21 cellular contexts compared by ENCODE assay signal in the genomic region with DNA sequence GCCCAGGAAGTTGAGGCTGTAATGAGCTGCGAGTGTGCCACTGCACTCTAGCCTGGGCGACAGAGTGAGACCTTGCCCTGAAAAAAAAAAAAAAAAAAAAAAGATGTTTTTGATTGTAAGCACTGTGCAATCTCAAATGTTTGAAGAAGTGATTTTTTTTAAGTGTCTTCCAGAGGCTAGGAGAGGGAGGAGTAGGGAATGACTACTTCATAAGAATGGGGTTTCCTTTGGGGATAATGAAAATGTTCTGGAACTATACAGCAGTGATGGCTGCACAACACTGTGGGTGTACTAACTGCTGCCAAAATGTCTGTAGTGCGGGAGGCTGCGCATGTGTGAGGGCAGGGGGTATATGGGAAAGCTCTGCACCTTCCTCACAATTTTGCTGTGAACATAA.
DNase-seq lines count a peak whose midpoint lies in the region; ATAC-seq and TF ChIP-seq lines count a peak whose summit lies in the region.
"Had no signal": no experiment of that assay in that cellular context is flagged by ENCODE, and none has a peak within 500 bp of the region (broad histone marks: within the 10 kb centered on the region; RNA-seq: fewer than 3 reads in every experiment).

No MANE protein-coding gene starts in this region.

- H2BK20ac ChIP-seq in IMR-90 (ENCODE audit: low read depth, low read length), result peak overlapping the region; percentile 94

- peak overlapping the region; percentile 98 for H2AK5ac ChIP-seq in IMR-90 (ENCODE audit: low read depth, low read length)

- peaks cover 37% of the 10 kb centered on the region for H3K4me1 ChIP-seq in IMR-90 (ENCODE audit: control insufficient read depth, insufficient read depth, low read length)
- peaks cover 0 to 21% (median 15%) of the 10 kb centered on the region in 5 donors for H3K4me1 ChIP-seq in subcutaneous abdominal adipose tissue (ENCODE audit: control insufficient read depth in 5 of 5, insufficient read depth in 5 of 5, low read length in 5 of 5)
- H3K4me1 ChIP-seq: HAP-1, SJCRH30 had no signal

- peak overlapping the region; percentile 97 for H4K91ac ChIP-seq in IMR-90 (ENCODE audit: insufficient read depth, low read depth, low read length)

- peak overlapping the region; percentile 42 for H3K56ac ChIP-seq in IMR-90 (ENCODE audit: extremely low read depth, insufficient read depth, low read length)

- H3K9me3 Mint-ChIP-seq in activated CD4-positive, alpha-beta memory T cell treated with anti-CD3 and anti-CD28 coated beads for 36 hours, result peaks cover 4% of the 10 kb centered on the region
- H3K9me3 Mint-ChIP-seq: CD4-positive, alpha-beta T cell had no signal

- no peak overlapping the region for H3K4me3 Mint-ChIP-seq in activated CD4-positive, alpha-beta memory T cell treated with anti-CD3 and anti-CD28 coated beads for 36 hours
- H3K4me3 Mint-ChIP-seq: CD4-positive, alpha-beta T cell; GM23338 had no signal

- POLR2A ChIA-PET in AG04450 (lab: Yijun Ruan, JAX) (interaction anchor here (1.3 to 1.6 kb wide), 2 partner anchors 16 to 18 kb away, joined by 4 to 12 read pairs; no protein-coding TSS in a partner anchor), IMR-90 (lab: Charles Lee; ENCODE audit: unreplicated experiment) (no interaction called here)
- POLR2A ChIA-PET in activated CD4-positive, alpha-beta memory T cell treated with anti-CD3 and anti-CD28 coated beads for 36 hours (lab: Charles Lee), result no interaction called here

- H3K23ac ChIP-seq in IMR-90 (ENCODE audit: low read depth, low read length), result peak overlapping the region; percentile 80

- peak overlapping the region; percentile 97 for H2BK5ac ChIP-seq in IMR-90 (ENCODE audit: low read depth, low read length, poor library complexity, severe bottlenecking)

- no peak for TF ChIP-seq POLR2A in IMR-90 (IDR thresholded peaks at IDR 0.05; ENCODE audit: low read depth, low read length)

- no peak overlapping the region for H2AK9ac ChIP-seq in IMR-90 (replicated peaks; ENCODE audit: low read depth, low read length, poor library complexity)

- H3K27me3 ChIP-seq in AG04450 (ENCODE audit: control insufficient read depth, insufficient read depth, low read length) (no peaks in the 10 kb centered on the region), IMR-90 (ENCODE audit: control insufficient read depth, insufficient read depth, low read length) (no peaks in the 10 kb centered on the region), subcutaneous abdominal adipose tissue (ENCODE audit: control insufficient read depth in 5 of 5, insufficient read depth in 4 of 5, low read length in 5 of 5) (no peaks in the 10 kb centered on the region)
- H3K27me3 ChIP-seq: BLaER1, SJCRH30 had no signal

- dilution Hi-C loops in IMR-90 (cut with HindIII; ENCODE audit: low sequenced_read_pairs, unreplicated experiment), result no loop called here

- peak overlapping the region; percentile 100 for H3K18ac ChIP-seq in IMR-90 (ENCODE audit: low read depth, low read length)

- H3K27ac ChIP-seq in AG04450 (ENCODE audit: low read depth, low read length) (peak overlapping the region; percentile 58), IMR-90 (ENCODE audit: insufficient read depth, low read length) (peak overlapping the region; percentile 97), subcutaneous abdominal adipose tissue (ENCODE audit: low read depth, low read length) (peak overlapping the region; percentile 35)
- H3K27ac ChIP-seq: BLaER1, SJCRH30 had no signal

- H3K36me3 ChIP-seq in IMR-90 (ENCODE audit: control insufficient read depth, insufficient read depth, low read length) (no peaks in the 10 kb centered on the region), subcutaneous abdominal adipose tissue (ENCODE audit: control insufficient read depth in 5 of 5, insufficient read depth in 5 of 5, low read length in 5 of 5) (no peaks in the 10 kb centered on the region)
- H3K36me3 ChIP-seq: BLaER1, HAP-1, SJCRH30 had no signal

- H4K20me1 ChIP-seq in IMR-90 (ENCODE audit: insufficient read depth, low read length), result no peaks in the 10 kb centered on the region
- H4K20me1 ChIP-seq: BLaER1 had no signal

- peaks cover 27% of the 10 kb centered on the region for H3K9me1 ChIP-seq in IMR-90 (ENCODE audit: insufficient read depth, low read length)

- H3K4ac ChIP-seq in IMR-90 (ENCODE audit: low read depth, low read length), result peak overlapping the region; percentile 89

- peak overlapping the region; percentile 33 for H3K4me2 ChIP-seq in IMR-90 (ENCODE audit: low read depth, low read length)
- H3K4me2 ChIP-seq: A549, BLaER1, GM23338 had no signal

- H3K27me3 Mint-ChIP-seq in activated CD4-positive, alpha-beta memory T cell treated with anti-CD3 and anti-CD28 coated beads for 36 hours, result peaks cover 9% of the 10 kb centered on the region

- WGBS in IMR-90 (ENCODE audit: extremely low coverage in 2 of 2, insufficient read length in 1 of 2), 2 experiments, result no CpG with 5 or more reads among the region's 4 CpGs

- peak overlapping the region; percentile 59 for H3K14ac ChIP-seq in IMR-90 (replicated peaks; ENCODE audit: low read depth, low read length)

- peak overlapping the region; percentile 95; the same call in 2 of the 3 replicates for H2BK15ac ChIP-seq in IMR-90 (ENCODE audit: low read depth, low read length)

- H2AFZ ChIP-seq in IMR-90 (replicated peaks; ENCODE audit: low read length, poor library complexity), result no peak overlapping the region
- H2AFZ ChIP-seq: GM23338 had no signal

- CTCF ChIA-PET in AG04450 (lab: Charles Lee), result no interaction called here
- CTCF ChIA-PET in IMR-90 (lab: Yijun Ruan, JAX), result interaction anchor here (0.9 kb wide), 1 partner anchor 14 kb away, joined by 3 read pairs; no protein-coding TSS in a partner anchor
- CTCF ChIA-PET in activated CD4-positive, alpha-beta memory T cell treated with anti-CD3 and anti-CD28 coated beads for 36 hours (lab: Charles Lee), result no interaction called here

- H3K27ac Mint-ChIP-seq in activated CD4-positive, alpha-beta memory T cell treated with anti-CD3 and anti-CD28 coated beads for 36 hours, result no peak overlapping the region
- H3K27ac Mint-ChIP-seq: CD4-positive, alpha-beta T cell; GM23338 had no signal

- H4K8ac ChIP-seq in IMR-90 (ENCODE audit: low read depth in 2 of 2, low read length in 2 of 2), result peak overlapping the region; percentile 88 to 90

- H3K9me3 ChIP-seq in AG04450 (ENCODE audit: control insufficient read depth, insufficient read depth, low read length) (peaks cover 13% of the 10 kb centered on the region), IMR-90 (ENCODE audit: control insufficient read depth, insufficient read depth, low read length) (peaks cover 7% of the 10 kb centered on the region), subcutaneous abdominal adipose tissue (ENCODE audit: control insufficient read depth in 5 of 5, low read length in 5 of 5) (peaks cover 0 to 5% (median 4%) of the 10 kb centered on the region in 5 donors)
- H3K9me3 ChIP-seq: BLaER1, HAP-1 had no signal

- no TSS peak for BruUV-seq in IMR-90 (replicated peaks; lab: Mats Ljungman, UMichigan)

- H3K9ac ChIP-seq in IMR-90 (ENCODE audit: low read depth, low read length) (peak overlapping the region; percentile 32; the same call in 1 of the 2 replicates), subcutaneous abdominal adipose tissue (ENCODE audit: low read length in 5 of 5) (no peak overlapping the region)
- H3K9ac ChIP-seq: BLaER1 had no signal

- peaks cover 0 to 45% of the 10 kb centered on the region in 2 experiments; a peak in 2 of 4 replicates for H3K79me1 ChIP-seq in IMR-90 (ENCODE audit: low read depth in 1 of 2, low read length in 2 of 2)

- in situ Hi-C loops in IMR-90 (cut with MboI; ENCODE audit: low sequenced_read_pairs), result no loop called here

- H4K5ac ChIP-seq in IMR-90 (ENCODE audit: low read depth, low read length), result peak overlapping the region; percentile 98

- H3K4me3 ChIP-seq in AG04450 (ENCODE audit: low read depth, low read length), result no peak overlapping the region
- H3K4me3 ChIP-seq in IMR-90 (ENCODE audit: insufficient read depth, low read depth, low read length), result no peak overlapping the region
- no peak overlapping the region for H3K4me3 ChIP-seq in fibroblast of mammary gland (ENCODE audit: control insufficient read depth, low read depth, low read length)
- no peak overlapping the region for H3K4me3 ChIP-seq in subcutaneous abdominal adipose tissue (ENCODE audit: low read depth in 1 of 5, low read length in 5 of 5)
- H3K4me3 ChIP-seq: A549, BLaER1, GM12878, GM23338, HAP-1, SJCRH30 had no signal

- TF ChIP-seq RAD21 in IMR-90 (IDR thresholded peaks at IDR 0.05; ENCODE audit: low read length), result no peak

- DNase-seq in AG04450 (ENCODE audit: low read depth, low spot score) (no peak), IMR-90 (no peak), fibroblast of mammary gland (ENCODE audit: low read depth) (peak; percentile 56)
- no peak for DNase-seq in activated CD4-positive, alpha-beta memory T cell treated with anti-CD3 and anti-CD28 coated beads for 36 hours
- DNase-seq: CD4-positive, alpha-beta T cell; COR-L47; DMS79; Kasumi-1; NCI-H1694; NCI-H446 treated with DMSO at 0.1 percent for 48 hours; NCI-H526 treated with DMSO at 0.1 percent for 48 hours; OCI-M1; SJCRH30 had no signal

- H3K36me3 Mint-ChIP-seq in activated CD4-positive, alpha-beta memory T cell treated with anti-CD3 and anti-CD28 coated beads for 36 hours, result peaks cover 2% of the 10 kb centered on the region

- ATAC-seq in IMR-90 (ENCODE audit: low read depth), result no peak
- no peak for ATAC-seq in HG02610 (IDR thresholded peaks at IDR 0.05; ENCODE audit: unreplicated experiment)
- no peak for ATAC-seq in GM21447 (IDR thresholded peaks at IDR 0.05; ENCODE audit: unreplicated experiment)
- ATAC-seq: A549, GM12878, GM23338 had no signal

- intact Hi-C loops in IMR-90 (cut with micrococcal nuclease), result loop anchor here (2.0 kb wide), 1 partner anchor 15 kb away; no protein-coding TSS in a partner anchor
- intact Hi-C loops in activated CD4-positive, alpha-beta memory T cell treated with anti-CD3 and anti-CD28 coated beads for 36 hours (cut with micrococcal nuclease), result no loop called here

- H2BK120ac ChIP-seq in IMR-90 (ENCODE audit: low read depth, low read length), result peak overlapping the region; percentile 89

- H3K4me1 Mint-ChIP-seq in activated CD4-positive, alpha-beta memory T cell treated with anti-CD3 and anti-CD28 coated beads for 36 hours (ENCODE audit: low read depth), result no peaks in the 10 kb centered on the region
- H3K4me1 Mint-ChIP-seq: GM23338 had no signal

- TF ChIP-seq CTCF in AG04450 (IDR thresholded peaks at IDR 0.05; ENCODE audit: low read depth, low read length) (no peak), IMR-90 (conservative IDR thresholded peaks at IDR 0.05; ENCODE audit: low read depth, low read length) (no peak), fibroblast of mammary gland (conservative IDR thresholded peaks at IDR 0.05; ENCODE audit: control insufficient read depth, insufficient read depth, low read depth, low read length) (no peak)

TF ChIP-seq in IMR-90, 13 proteins besides CTCF, POLR2A, EP300 and RAD21 (continues in another document):
- TF ChIP-seq, protein P1, sequence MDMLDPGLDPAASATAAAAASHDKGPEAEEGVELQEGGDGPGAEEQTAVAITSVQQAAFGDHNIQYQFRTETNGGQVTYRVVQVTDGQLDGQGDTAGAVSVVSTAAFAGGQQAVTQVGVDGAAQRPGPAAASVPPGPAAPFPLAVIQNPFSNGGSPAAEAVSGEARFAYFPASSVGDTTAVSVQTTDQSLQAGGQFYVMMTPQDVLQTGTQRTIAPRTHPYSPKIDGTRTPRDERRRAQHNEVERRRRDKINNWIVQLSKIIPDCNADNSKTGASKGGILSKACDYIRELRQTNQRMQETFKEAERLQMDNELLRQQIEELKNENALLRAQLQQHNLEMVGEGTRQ (IDR thresholded peaks at IDR 0.05; ENCODE audit: low read depth, low read length), result no peak

Comparison
In these comparisons a context has a peak if more than half of its experiments do, and no peak if none do; other contexts are left out.
1. H3K27ac ChIP-seq: peak in every context shown above with its lines; median percentile 97 in IMR-90; 58 in AG04450; 35 in subcutaneous abdominal adipose tissue.